34 cellular contexts compared by ENCODE assay signal in genomic region chr5:104266161-104266560, GRCh38.
"Had no signal": no experiment of that assay in that cellular context is flagged by ENCODE, and none has a peak within 500 bp of the region (broad histone marks: within the 10 kb centered on the region; RNA-seq: fewer than 3 reads in every experiment).

No MANE protein-coding gene starts in this region.

- H3K27ac Mint-ChIP-seq: activated CD4-positive, alpha-beta memory T cell treated with anti-CD3 and anti-CD28 coated beads for 36 hours; activated naive CD8-positive, alpha-beta T cell treated with anti-CD3 and anti-CD28 coated beads, Interleukin-2, amount 50 U/mL, for 24 hours; activated T-cell treated with anti-CD3 and anti-CD28 coated beads, Interleukin-2, amount 50 U/mL, for 24 hours; activated T-helper 17 cell treated with anti-CD3 and anti-CD28 coated beads, Interleukin-2, amount 50 U/mL, for 72 hours; immature natural killer cell; natural killer cell treated with Interleukin-12 subunit alpha and Interleukin-12 subunit beta and Interleukin-15 and Interleukin-18, amount 100 ng/mL, for 72 hours; progenitor cell of endocrine pancreas; stimulated activated memory B cell treated with anti-CD40 and anti-IgM and Interleukin-4, amounts not matched to agents 10 μg/mL and 1 μg/mL and 100 μg/mL, for 72 hours; stimulated activated naive CD8-positive, alpha-beta T cell treated with anti-CD3 and anti-CD28 coated beads, Interleukin-15, amount 100 ng/mL, for 72 hours; T-helper 2 cell treated with Interferon-gamma antibody and Interleukin-4, amounts not matched to agents 5 μg/mL and 100 μg/mL, for 36 hours had no signal

- H3K4me1 Mint-ChIP-seq: activated naive CD8-positive, alpha-beta T cell treated with anti-CD3 and anti-CD28 coated beads, Interleukin-2, amount 50 U/mL, for 24 hours; activated T-helper 17 cell treated with anti-CD3 and anti-CD28 coated beads, Interleukin-2, amount 50 U/mL, for 72 hours; immature natural killer cell; stimulated activated memory B cell treated with anti-CD40 and anti-IgM and Interleukin-4, amounts not matched to agents 10 μg/mL and 1 μg/mL and 100 μg/mL, for 72 hours; stimulated activated naive CD8-positive, alpha-beta T cell treated with anti-CD3 and anti-CD28 coated beads, Interleukin-15, amount 100 ng/mL, for 72 hours had no signal

- H3K27me3 ChIP-seq: body of pancreas, heart left ventricle, neutrophil, right lobe of liver, suprapubic skin, tibial artery, upper lobe of right lung had no signal

- FAIRE-seq: colon, small intestine had no signal

- H3K4me1 ChIP-seq: body of pancreas, heart left ventricle, right lobe of liver, suprapubic skin, tibial artery, upper lobe of right lung had no signal

- H3K4me3 ChIP-seq: body of pancreas, heart left ventricle, mucosa of descending colon, right lobe of liver, suprapubic skin, tibial artery, upper lobe of right lung had no signal

- H3K9me3 Mint-ChIP-seq: activated naive CD8-positive, alpha-beta T cell treated with anti-CD3 and anti-CD28 coated beads, Interleukin-2, amount 50 U/mL, for 24 hours; stimulated activated memory B cell treated with anti-CD40 and anti-IgM and Interleukin-4, amounts not matched to agents 10 μg/mL and 1 μg/mL and 100 μg/mL, for 72 hours; T-helper 2 cell treated with Interferon-gamma antibody and Interleukin-4, amounts not matched to agents 5 μg/mL and 100 μg/mL, for 36 hours had no signal

- H3K4me3 Mint-ChIP-seq: activated CD4-positive, alpha-beta memory T cell treated with anti-CD3 and anti-CD28 coated beads for 36 hours; activated naive CD8-positive, alpha-beta T cell treated with anti-CD3 and anti-CD28 coated beads, Interleukin-2, amount 50 U/mL, for 24 hours; activated T-cell treated with anti-CD3 and anti-CD28 coated beads, Interleukin-2, amount 50 U/mL, for 24 hours; activated T-helper 17 cell treated with anti-CD3 and anti-CD28 coated beads, Interleukin-2, amount 50 U/mL, for 72 hours; immature natural killer cell; natural killer cell treated with Interleukin-12 subunit alpha and Interleukin-12 subunit beta and Interleukin-15 and Interleukin-18, amount 100 ng/mL, for 72 hours; stimulated activated memory B cell treated with anti-CD40 and anti-IgM and Interleukin-4, amounts not matched to agents 10 μg/mL and 1 μg/mL and 100 μg/mL, for 72 hours; stimulated activated naive CD8-positive, alpha-beta T cell treated with anti-CD3 and anti-CD28 coated beads, Interleukin-15, amount 100 ng/mL, for 72 hours; T-helper 2 cell treated with Interferon-gamma antibody and Interleukin-4, amounts not matched to agents 5 μg/mL and 100 μg/mL, for 36 hours had no signal

- H3K27me3 Mint-ChIP-seq: activated CD4-positive, alpha-beta memory T cell treated with anti-CD3 and anti-CD28 coated beads for 36 hours; activated naive CD8-positive, alpha-beta T cell treated with anti-CD3 and anti-CD28 coated beads, Interleukin-2, amount 50 U/mL, for 24 hours; activated T-cell treated with anti-CD3 and anti-CD28 coated beads, Interleukin-2, amount 50 U/mL, for 24 hours; activated T-helper 17 cell treated with anti-CD3 and anti-CD28 coated beads, Interleukin-2, amount 50 U/mL, for 72 hours; natural killer cell treated with Interleukin-12 subunit alpha and Interleukin-12 subunit beta and Interleukin-15 and Interleukin-18, amount 100 ng/mL, for 72 hours; progenitor cell of endocrine pancreas; stimulated activated memory B cell treated with anti-CD40 and anti-IgM and Interleukin-4, amounts not matched to agents 10 μg/mL and 1 μg/mL and 100 μg/mL, for 72 hours; stimulated activated naive CD8-positive, alpha-beta T cell treated with anti-CD3 and anti-CD28 coated beads, Interleukin-15, amount 100 ng/mL, for 72 hours had no signal

- DNase-seq: activated CD4-positive, alpha-beta memory T cell treated with anti-CD3 and anti-CD28 coated beads for 36 hours; activated CD4-positive, alpha-beta T cell treated with anti-CD3 and anti-CD28 coated beads for 48 hours; activated CD8-positive, alpha-beta memory T cell treated with anti-CD3 and anti-CD28 coated beads, Interleukin-2, amount 50 U/mL, for 4 hours; activated gamma-delta T cell treated with Interleukin-2 at 50 U/mL for 16 hours; activated naive CD4-positive, alpha-beta T cell treated with anti-CD3 and anti-CD28 coated beads, Interleukin-2, amount 50 U/mL, for 16 hours; activated naive CD8-positive, alpha-beta T cell treated with anti-CD3 and anti-CD28 coated beads, Interleukin-2, amount 50 U/mL, for 24 hours; activated T-cell treated with anti-CD3 and anti-CD28 coated beads, Interleukin-2, amount 50 U/mL, for 24 hours; anterior cingulate cortex; body of pancreas; dermis blood vessel endothelial cell; effector CD4-positive, alpha-beta T cell; foreskin fibroblast; heart left ventricle; hypothalamus; immature natural killer cell; kidney; mucosa of descending colon; right lobe of liver; small intestine; stimulated activated CD4-positive, alpha-beta T cell treated with anti-CD3 and anti-CD28 coated beads, Interleukin-1b, Interleukin-23, amount 100 ng/mL, for 48 hours; stimulated activated CD4-positive, alpha-beta T cell treated with anti-CD3 and anti-CD28 coated beads, Interleukin-4, amount 100 ng/mL, for 4 hours; stimulated activated CD8-positive, alpha-beta memory T cell treated with anti-CD3 and anti-CD28 coated beads, Interleukin-4, amount 100 ng/mL, for 48 hours; stimulated activated naive CD8-positive, alpha-beta T cell treated with anti-CD3 and anti-CD28 coated beads, Interleukin-15, amount 100 ng/mL, for 72 hours; T-helper 1 cell; tibial artery; upper lobe of right lung had no signal

- H3K36me3 Mint-ChIP-seq: activated CD4-positive, alpha-beta memory T cell treated with anti-CD3 and anti-CD28 coated beads for 36 hours; immature natural killer cell; natural killer cell treated with Interleukin-12 subunit alpha and Interleukin-12 subunit beta and Interleukin-15 and Interleukin-18, amount 100 ng/mL, for 72 hours; stimulated activated memory B cell treated with anti-CD40 and anti-IgM and Interleukin-4, amounts not matched to agents 10 μg/mL and 1 μg/mL and 100 μg/mL, for 72 hours had no signal

- H3K27ac ChIP-seq: body of pancreas, heart left ventricle, neutrophil, right lobe of liver, suprapubic skin, tibial artery, upper lobe of right lung had no signal

- H3K36me3 ChIP-seq: heart left ventricle, neutrophil, right lobe of liver, suprapubic skin, tibial artery, upper lobe of right lung had no signal

- H3K9me3 ChIP-seq: body of pancreas, mucosa of descending colon, neutrophil, right lobe of liver, suprapubic skin, tibial artery, upper lobe of right lung had no signal

- ATAC-seq: activated naive CD8-positive, alpha-beta T cell treated with anti-CD3 and anti-CD28 coated beads, Interleukin-2, amount 50 U/mL, for 24 hours; activated T-helper 17 cell treated with anti-CD3 and anti-CD28 coated beads, Interleukin-2, amount 50 U/mL, for 72 hours; body of pancreas; heart left ventricle; mucosa of descending colon; natural killer cell treated with Interleukin-12 subunit alpha and Interleukin-12 subunit beta and Interleukin-15 and Interleukin-18, amount 100 ng/mL, for 72 hours; right lobe of liver; stimulated activated memory B cell treated with anti-CD40 and anti-IgM and Interleukin-4, amounts not matched to agents 10 μg/mL and 1 μg/mL and 100 μg/mL, for 72 hours; stimulated activated naive CD8-positive, alpha-beta T cell treated with anti-CD3 and anti-CD28 coated beads, Interleukin-15, amount 100 ng/mL, for 72 hours; upper lobe of right lung had no signal
